1 cellular context compared by ENCODE assay signal in genomic region chr15:79130535-79131130, GRCh38.
TF ChIP-seq lines count a peak whose summit lies in the region.

No MANE protein-coding gene starts in this region.

TF ChIP-seq in GM12878, 131 proteins besides CTCF, POLR2A, EP300 and RAD21:
- no peak for TF ChIP-seq HDGF (IDR thresholded peaks at IDR 0.05)
- no peak for TF ChIP-seq CBX3 (IDR thresholded peaks at IDR 0.05; ENCODE audit: borderline replicate concordance, low read depth)
- TF ChIP-seq NFYA (IDR thresholded peaks at IDR 0.05; ENCODE audit: borderline replicate concordance, low read depth, low read length): no peak
- TF ChIP-seq BCL3 (IDR thresholded peaks at IDR 0.05; ENCODE audit: borderline replicate concordance, insufficient read depth, low read depth, low read length, poor library complexity, severe bottlenecking): no peak
- TF ChIP-seq CHD2 (IDR thresholded peaks at IDR 0.05; ENCODE audit: borderline replicate concordance, low read depth, low read length): no peak
- no peak for TF ChIP-seq ZSCAN29 (IDR thresholded peaks at IDR 0.05)
- TF ChIP-seq DPF2 (IDR thresholded peaks at IDR 0.05): no peak
- TF ChIP-seq LARP7 (IDR thresholded peaks at IDR 0.05): no peak
- TF ChIP-seq CHD4 (IDR thresholded peaks at IDR 0.05): no peak
- TF ChIP-seq CEBPB (IDR thresholded peaks at IDR 0.05; ENCODE audit: borderline replicate concordance in 1 of 2, low read depth in 2 of 2, low read length in 2 of 2): no peak
- no peak for TF ChIP-seq ZBTB11 (CRISPR knock-in tag; IDR thresholded peaks at IDR 0.05)
- no peak for TF ChIP-seq TARDBP (IDR thresholded peaks at IDR 0.05; ENCODE audit: borderline replicate concordance)
- no peak for TF ChIP-seq POLR2AphosphoS2 (IDR thresholded peaks at IDR 0.05; ENCODE audit: low read depth, low read length)
- no peak for TF ChIP-seq PKNOX1 (IDR thresholded peaks at IDR 0.05)
